Comparison of ENCODE assay signal across 13 cellular contexts in genomic region chr1:228151170-228151513, GRCh38. TPM values are rescaled to one million over a fixed set of nuclear protein-coding genes. Genes with fewer than 3 reads are reported as not detected.
DNase-seq lines count a peak whose midpoint lies in the region; ATAC-seq and TF ChIP-seq lines count a peak whose summit lies in the region.
"Had no signal": no experiment of that assay in that cellular context is flagged by ENCODE, and none has a peak within 500 bp of the region (broad histone marks: within the 10 kb centered on the region; RNA-seq: fewer than 3 reads in every experiment).

No MANE protein-coding gene starts in this region.

- no peaks in the 10 kb centered on the region for H3K9me2 ChIP-seq in hepatocyte (replicated peaks; ENCODE audit: insufficient read depth)

- H3K27ac Mint-ChIP-seq in activated naive CD8-positive, alpha-beta T cell treated with anti-CD3 and anti-CD28 coated beads, Interleukin-2, amount 50 U/mL, for 24 hours: no peak overlapping the region

- H3K4me2 ChIP-seq in hepatocyte: peak overlapping the region; percentile 62

- H3K27me3 ChIP-seq in hepatocyte: no peaks in the 10 kb centered on the region
- H3K27me3 ChIP-seq in colonic mucosa: no peaks in the 10 kb centered on the region
- H3K27me3 ChIP-seq: neutrophil had no signal

- H3K4me3 ChIP-seq in hepatocyte (no peak overlapping the region), skin epidermis (no peak overlapping the region), colonic mucosa (no peak overlapping the region)

- no peaks in the 10 kb centered on the region for H3K36me3 Mint-ChIP-seq in activated naive CD8-positive, alpha-beta T cell treated with anti-CD3 and anti-CD28 coated beads, Interleukin-2, amount 50 U/mL, for 24 hours (ENCODE audit: low read depth)

- no peak overlapping the region for H3K4me3 Mint-ChIP-seq in activated naive CD8-positive, alpha-beta T cell treated with anti-CD3 and anti-CD28 coated beads, Interleukin-2, amount 50 U/mL, for 24 hours

- H3K9me3 ChIP-seq in hepatocyte (ENCODE audit: low read depth) (no peaks in the 10 kb centered on the region), colonic mucosa (no peaks in the 10 kb centered on the region)
- H3K9me3 ChIP-seq: neutrophil had no signal

- H4K20me1 ChIP-seq in hepatocyte (ENCODE audit: insufficient read depth, poor library complexity, severe bottlenecking): peaks cover 8% of the 10 kb centered on the region

- TF ChIP-seq CTCF in hepatocyte (IDR thresholded peaks at IDR 0.05; ENCODE audit: poor library complexity): no peak
- no peak for TF ChIP-seq CTCF in colonic mucosa (IDR thresholded peaks at IDR 0.05)

- peak; percentile 3 for DNase-seq in Daoy (ENCODE audit: low read depth)
- DNase-seq in activated naive CD8-positive, alpha-beta T cell treated with anti-CD3 and anti-CD28 coated beads, Interleukin-2, amount 50 U/mL, for 24 hours: no peak
- no peak for DNase-seq in hepatocyte (ENCODE audit: low spot score)
- DNase-seq in NCI-H2029 (lab: John Stamatoyannopoulos, UW): no peak
- DNase-seq in colonic mucosa: no peak
- DNase-seq: activated gamma-delta T cell, NCI-H2081 treated with DMSO at 0.1 percent for 48 hours, OCI-M1 had no signal

- WGBS in hepatocyte (ENCODE audit: low lambda C conversion rate, missing lambda C conversion rate): 91% methylated on average over 6 of the region's 6 CpGs

- H2AFZ ChIP-seq in hepatocyte: no peak overlapping the region

- peaks cover 7% of the 10 kb centered on the region for H3K79me2 ChIP-seq in hepatocyte

- H3K9ac ChIP-seq in colonic mucosa (ENCODE audit: low read depth in 2 of 2, low read length in 2 of 2): peak overlapping the region in 1 of 2 donors; percentile 55

- H3K9me3 Mint-ChIP-seq in activated naive CD8-positive, alpha-beta T cell treated with anti-CD3 and anti-CD28 coated beads, Interleukin-2, amount 50 U/mL, for 24 hours: no peaks in the 10 kb centered on the region

- no peaks in the 10 kb centered on the region for H3K36me3 ChIP-seq in hepatocyte (replicated peaks; ENCODE audit: insufficient read depth, low read depth)
- H3K36me3 ChIP-seq in colonic mucosa: no peaks in the 10 kb centered on the region

- ATAC-seq in activated naive CD8-positive, alpha-beta T cell treated with anti-CD3 and anti-CD28 coated beads, Interleukin-2, amount 50 U/mL, for 24 hours: peak; percentile 2
- ATAC-seq in GM19467 (IDR thresholded peaks at IDR 0.05; ENCODE audit: unreplicated experiment) (no peak), HG03108 (IDR thresholded peaks at IDR 0.05; ENCODE audit: unreplicated experiment) (no peak)

- H3K4me1 Mint-ChIP-seq in activated naive CD8-positive, alpha-beta T cell treated with anti-CD3 and anti-CD28 coated beads, Interleukin-2, amount 50 U/mL, for 24 hours: peaks cover 12% of the 10 kb centered on the region

- peaks cover 30% of the 10 kb centered on the region for H3K4me1 ChIP-seq in hepatocyte (ENCODE audit: insufficient read depth)
- no peaks in the 10 kb centered on the region for H3K4me1 ChIP-seq in colonic mucosa

- H3K27me3 Mint-ChIP-seq in activated naive CD8-positive, alpha-beta T cell treated with anti-CD3 and anti-CD28 coated beads, Interleukin-2, amount 50 U/mL, for 24 hours: no peaks in the 10 kb centered on the region

- intact Hi-C loops in colonic mucosa (cut with DNase I): no loop called here

- H3K27ac ChIP-seq in hepatocyte (peak overlapping the region; percentile 91), skin epidermis (peak overlapping the region in 15 of 21 experiments; percentile 22 to 85 (median 73)), colonic mucosa (no peak overlapping the region)
- H3K27ac ChIP-seq: neutrophil, VCaP had no signal

RNA-seq across cellular contexts. Expression of gene GJC2, which starts 1.4 kb away (rescaled TPM):
- total RNA-seq in Daoy (2014; rRNA removed; shearing (Covaris generic)): 0.17 and 0.60 TPM in 2 replicates
- total RNA-seq in hepatocyte (0.80 and 1.6 TPM in 2 replicates), colonic mucosa (1 to 10 TPM in 1 of 2 donors, under 1 TPM in 1; 0.69 to 1.2 TPM)
- polyA plus RNA-seq in hepatocyte: 0.40 and 0.63 TPM in 2 replicates

RNA-seq across cellular contexts. Expression of gene GUK1, which starts 11.1 kb away (rescaled TPM):
- 218 and 268 TPM in 2 replicates for total RNA-seq in Daoy (2014; rRNA removed; shearing (Covaris generic))
- total RNA-seq in hepatocyte: 157 and 158 TPM in 2 replicates
- polyA plus RNA-seq in hepatocyte: 306 and 368 TPM in 2 replicates
- total RNA-seq in colonic mucosa: 100 to 1,000 TPM; 178 to 221 TPM

RNA-seq across cellular contexts. Expression of gene IBA57, which starts 14.5 kb away (rescaled TPM):
- 3.5 and 5.1 TPM in 2 replicates for total RNA-seq in Daoy (2014; rRNA removed; shearing (Covaris generic))
- total RNA-seq in hepatocyte: 5.0 and 5.7 TPM in 2 replicates
- 4.7 and 5.6 TPM in 2 replicates for polyA plus RNA-seq in hepatocyte
- 10 to 100 TPM; 11.0 to 16.9 TPM for total RNA-seq in colonic mucosa

RNA-seq across cellular contexts. Expression of gene MRPL55, which starts 42.0 kb away (rescaled TPM):
- total RNA-seq in Daoy (2014; rRNA removed; shearing (Covaris generic)): 88.6 and 137 TPM in 2 replicates
- total RNA-seq in hepatocyte (59.6 and 64.8 TPM in 2 replicates), colonic mucosa (10 to 100 TPM; 33.0 to 60.7 TPM)
- 122 and 130 TPM in 2 replicates for polyA plus RNA-seq in hepatocyte

RNA-seq across cellular contexts. Expression of gene C1orf35, which starts 48.0 kb away (rescaled TPM):
- total RNA-seq in Daoy (2014; rRNA removed; shearing (Covaris generic)): 14.8 and 19.9 TPM in 2 replicates
- 8.3 and 12.3 TPM in 2 replicates for total RNA-seq in hepatocyte
- polyA plus RNA-seq in hepatocyte: 24.6 and 31.6 TPM in 2 replicates
- 10 to 100 TPM; 14.9 to 26.4 TPM for total RNA-seq in colonic mucosa
